8 cellular contexts compared by ENCODE assay signal in genomic region chr19:42422576-42423461, GRCh38. TPM values are rescaled to one million over a fixed set of nuclear protein-coding genes. Genes with fewer than 3 reads are reported as not detected.
DNase-seq lines count a peak whose midpoint lies in the region; ATAC-seq, FAIRE-seq and TF ChIP-seq lines count a peak whose summit lies in the region.

No MANE protein-coding gene starts in this region.

- no peaks in the 10 kb centered on the region for H3K27me3 Mint-ChIP-seq in T-cell

- peak overlapping the region; percentile 94 to 99 (median 99) for H3K4me3 Mint-ChIP-seq in T-cell

- H3K27me3 ChIP-seq in K562 (ENCODE audit: control insufficient read depth in 2 of 2, insufficient read depth in 2 of 2, low read length in 2 of 2) (peaks cover 0 to 5% of the 10 kb centered on the region in 2 experiments; a peak in 1 of 5 replicates), iPS-20b (ENCODE audit: insufficient read depth, low read length) (peaks cover 80% of the 10 kb centered on the region)

- no peak for TF ChIP-seq RAD21 in K562 (CRISPR knock-in tag; conservative IDR thresholded peaks at IDR 0.05 in 1 of 2, IDR thresholded peaks at IDR 0.05 in 1 of 2)

- BruUV-seq in K562 (replicated peaks; lab: Mats Ljungman, UMichigan) = no TSS peak

- no peaks in the 10 kb centered on the region for H4K20me1 ChIP-seq in K562 (replicated peaks; ENCODE audit: control insufficient read depth, insufficient read depth, low read length)

- no peaks in the 10 kb centered on the region for H3K9me1 ChIP-seq in K562 (ENCODE audit: control insufficient read depth, insufficient read depth, low read length)

- TF ChIP-seq CTCF in AG04449 (IDR thresholded peaks at IDR 0.05; ENCODE audit: insufficient read depth, low read length, missing control alignments) (no peak), K562 (IDR thresholded peaks at IDR 0.05 in 2 of 3, conservative IDR thresholded peaks at IDR 0.05 in 1 of 3; ENCODE audit: insufficient read depth in 2 of 3, low read depth in 1 of 3, low read length in 3 of 3) (no peak)

- H3K4me3 ChIP-seq in AG04449 (ENCODE audit: low read depth, low read length) (peak overlapping the region; percentile 74), K562 (no peak overlapping the region), iPS-20b (ENCODE audit: low read length) (peak overlapping the region; percentile 79)

- in situ Hi-C loops in K562 (cut with MboI) = no loop called here

- H3K9ac ChIP-seq in K562 (ENCODE audit: insufficient read depth in 1 of 2, low read depth in 2 of 2, low read length in 2 of 2) (peak overlapping the region in 1 of 2 experiments; percentile 55; a peak in 1 of 4 replicates), iPS-20b (ENCODE audit: low read depth, low read length) (peak overlapping the region; percentile 66; the same call in 1 of the 2 replicates)

- H3K9me3 Mint-ChIP-seq in T-cell = no peaks in the 10 kb centered on the region

- DNase-seq in AG04449 (ENCODE audit: low read depth, low spot score) (no peak), T-cell (peak in 32 of 34 experiments; percentile 19 to 68 (median 44)), K562 (ENCODE audit: extremely low read depth in 1 of 4, low spot score in 3 of 4) (no peak), A172 (ENCODE audit: low spot score) (no peak)
- peak; percentile 55 for DNase-seq in stimulated activated CD4-positive, alpha-beta T cell treated with anti-CD3 and anti-CD28 coated beads, Interleukin-15, amount 100 ng/mL, for 24 hours

- 75% methylated on average over 31 of the region's 43 CpGs for WGBS in K562 (ENCODE audit: insufficient coverage, low coverage, missing lambda C conversion rate)

- no peak for TF ChIP-seq POLR2A in K562 (conservative IDR thresholded peaks at IDR 0.05)

- no peak overlapping the region for H3K4me2 ChIP-seq in K562 (ENCODE audit: insufficient read depth, low read length)

- H3K9me3 ChIP-seq in K562 (replicated peaks; ENCODE audit: control insufficient read depth, insufficient read depth, low read depth, low read length) (no peaks in the 10 kb centered on the region), iPS-20b (ENCODE audit: insufficient read depth, low read depth, low read length) (no peaks in the 10 kb centered on the region)

- H3K36me3 Mint-ChIP-seq in T-cell = no peaks in the 10 kb centered on the region

- H3K27ac ChIP-seq in K562 (ENCODE audit: extremely low read depth, low read depth, low read length) (no peak overlapping the region), iPS-20b (ENCODE audit: low read length) (no peak overlapping the region)

- H3K79me2 ChIP-seq in K562 (ENCODE audit: control insufficient read depth, insufficient read depth, low read length) = no peaks in the 10 kb centered on the region

- H2AFZ ChIP-seq in K562 (ENCODE audit: low read depth, low read length) = no peak overlapping the region

- ATAC-seq in GM19043 (IDR thresholded peaks at IDR 0.05; ENCODE audit: low read depth, unreplicated experiment) (peak; percentile 20), HG03342 (IDR thresholded peaks at IDR 0.05; ENCODE audit: unreplicated experiment) (peak; percentile 36), T-cell (replicated peaks in 1 of 4) (peak; percentile 41 to 58 (median 50)), K562 (no peak)

- CTCF ChIA-PET in AG04449 (lab: Yijun Ruan, JAX) = interaction anchor here (1.0 to 4.0 kb wide), 4 partner anchors 10 to 22 kb away, joined by 4 to 36 read pairs (median 7); no protein-coding TSS in a partner anchor
- CTCF ChIA-PET in T-cell (lab: Charles Lee) = interaction anchor here (0.6 to 2.3 kb wide), 8 partner anchors 11 to 107 kb away, joined by 3 to 25 read pairs (median 7); no protein-coding TSS in a partner anchor
- CTCF ChIA-PET in K562 (lab: Yijun Ruan, JAX; ENCODE audit: low intra/inter-chr PET ratio) = no interaction called here

- peaks cover 0 to 25% of the 10 kb centered on the region in 2 experiments; a peak in 2 of 5 replicates for H3K4me1 ChIP-seq in K562 (replicated peaks in 1 of 2; ENCODE audit: control insufficient read depth in 2 of 2, insufficient read depth in 2 of 2, low read length in 2 of 2)
- H3K4me1 ChIP-seq in iPS-20b (ENCODE audit: insufficient read depth, low read length) = no peaks in the 10 kb centered on the region

- no peak for TF ChIP-seq EP300 in K562 (IDR thresholded peaks at IDR 0.05; ENCODE audit: low read length)

- FAIRE-seq in K562 (lab: Jason Lieb, UNC) = no peak

- intact Hi-C loops in K562 (cut with micrococcal nuclease) = no loop called here

- peaks cover 42 to 47% (median 44%) of the 10 kb centered on the region in 3 donors for H3K4me1 Mint-ChIP-seq in T-cell

- peak overlapping the region; percentile 85 to 95 for H3K27ac Mint-ChIP-seq in T-cell

- no peaks in the 10 kb centered on the region for H3K36me3 ChIP-seq in K562 (ENCODE audit: control insufficient read depth, insufficient read depth, low read length)
- H3K36me3 ChIP-seq in iPS-20b (ENCODE audit: insufficient read depth, low read depth, low read length) = no peaks in the 10 kb centered on the region

- POLR2A ChIA-PET in AG04449 (lab: Yijun Ruan, JAX) (interaction anchor here (1.0 kb wide), 1 partner anchor 11 kb away, joined by 3 read pairs; no protein-coding TSS in a partner anchor), T-cell (lab: Charles Lee) (interaction anchor here in 1 of 2 donors (0.7 kb wide), 1 partner anchor 28 kb away, joined by 3 read pairs; no protein-coding TSS in a partner anchor), K562 (lab: Yijun Ruan, JAX) (no interaction called here)

RNA-seq across cellular contexts. Expression of gene LIPE, which starts 4.4 kb away (rescaled TPM):
- total RNA-seq in T-cell (10 to 100 TPM; 16.2 to 44.4 (median 34.8) TPM), K562 (2014; rRNA removed) (not detected in 2 replicates), K562 (2014; rRNA removed; fragmentation: Illumina TruSeq; extraction: Trizol) (not detected in 2 replicates), K562 (2015; rRNA removed; fragmentation: Illumina TruSeq; extraction: Trizol) (not detected in 2 replicates), K562 (2021) (0.22 and 0.27 TPM in 2 replicates)
- not detected in 2 replicates for total RNA-seq in K562 (2011; cell fraction: chromatin; rRNA removed; ENCODE audit: low replicate concordance)
- total RNA-seq in K562 (2011; cell fraction: nucleolus; rRNA removed) = not detected in 2 replicates
- total RNA-seq in K562 (2011; cell fraction: nucleoplasm; rRNA removed) = not detected in 2 replicates
- polyA plus RNA-seq in K562 (2011; rRNA removed) (not detected in 2 replicates), K562 (2014; fragmentation: Illumina TruSeq; extraction: Trizol) (not detected in 2 replicates), K562 (2014; fragmentation: Nextera tagmentation; extraction: Ambion mirVana) (not detected), K562 (2014; rRNA removed) (not detected in 2 replicates)
- not detected in 2 replicates for polyA plus RNA-seq in K562 (2011; cell fraction: cytosol; rRNA removed)
- polyA plus RNA-seq in K562 (2011; cell fraction: nucleus; rRNA removed) = not detected in 2 replicates
- polyA plus RNA-seq in K562 (2012) = 0.05 and 0.43 TPM in 2 replicates
- polyA minus RNA-seq in K562 (2011; rRNA and poly(A)+ RNA removed) = not detected in 2 replicates
- not detected in 2 replicates for polyA minus RNA-seq in K562 (2011; cell fraction: cytosol; rRNA and poly(A)+ RNA removed)
- not detected in 2 replicates for polyA minus RNA-seq in K562 (2011; cell fraction: nucleus; rRNA and poly(A)+ RNA removed)
- 1.2 TPM in 1 of 2 replicates, not detected in the other for total RNA-seq in A172 (2014; rRNA removed; shearing (Covaris generic))

RNA-seq across cellular contexts. Expression of gene CXCL17, which starts 19.9 kb away (rescaled TPM):
- total RNA-seq in T-cell (not detected), K562 (2014; rRNA removed) (not detected in 2 replicates), K562 (2014; rRNA removed; fragmentation: Illumina TruSeq; extraction: Trizol) (not detected in 2 replicates), K562 (2015; rRNA removed; fragmentation: Illumina TruSeq; extraction: Trizol) (not detected in 2 replicates), K562 (2021) (not detected in 2 replicates)
- total RNA-seq in K562 (2011; cell fraction: chromatin; rRNA removed; ENCODE audit: low replicate concordance) = not detected in 2 replicates
- not detected in 2 replicates for total RNA-seq in K562 (2011; cell fraction: nucleolus; rRNA removed)
- total RNA-seq in K562 (2011; cell fraction: nucleoplasm; rRNA removed) = not detected in 2 replicates
- polyA plus RNA-seq in K562 (2011; rRNA removed) (not detected in 2 replicates), K562 (2014; fragmentation: Illumina TruSeq; extraction: Trizol) (0.10 TPM in 1 of 2 replicates, not detected in the other), K562 (2014; fragmentation: Nextera tagmentation; extraction: Ambion mirVana) (under 1 TPM in 1 of 2 experiments, not detected in 1; 0.15 TPM), K562 (2014; rRNA removed) (not detected in 2 replicates)
- not detected in 2 replicates for polyA plus RNA-seq in K562 (2011; cell fraction: cytosol; rRNA removed)
- not detected in 2 replicates for polyA plus RNA-seq in K562 (2011; cell fraction: nucleus; rRNA removed)
- 0.14 and 0.19 TPM in 2 replicates for polyA plus RNA-seq in K562 (2012)
- polyA minus RNA-seq in K562 (2011; rRNA and poly(A)+ RNA removed) = not detected in 2 replicates
- polyA minus RNA-seq in K562 (2011; cell fraction: cytosol; rRNA and poly(A)+ RNA removed) = not detected in 2 replicates
- not detected in 2 replicates for polyA minus RNA-seq in K562 (2011; cell fraction: nucleus; rRNA and poly(A)+ RNA removed)
- not detected in 2 replicates for total RNA-seq in A172 (2014; rRNA removed; shearing (Covaris generic))

RNA-seq across cellular contexts. Expression of gene CNFN, which starts 32.7 kb away (rescaled TPM):
- total RNA-seq in T-cell (1 to 10 TPM in 1 of 5 donors, not detected in 4; 1.1 TPM), K562 (2014; rRNA removed) (0.94 TPM in 1 of 2 replicates, not detected in the other), K562 (2014; rRNA removed; fragmentation: Illumina TruSeq; extraction: Trizol) (not detected in 2 replicates), K562 (2015; rRNA removed; fragmentation: Illumina TruSeq; extraction: Trizol) (not detected in 2 replicates), K562 (2021) (0.35 TPM in 1 of 2 replicates, not detected in the other)
- not detected in 2 replicates for total RNA-seq in K562 (2011; cell fraction: chromatin; rRNA removed; ENCODE audit: low replicate concordance)
- total RNA-seq in K562 (2011; cell fraction: nucleolus; rRNA removed) = not detected in 2 replicates
- total RNA-seq in K562 (2011; cell fraction: nucleoplasm; rRNA removed) = not detected in 2 replicates
- polyA plus RNA-seq in K562 (2011; rRNA removed) (0.18 TPM in 1 of 2 replicates, not detected in the other), K562 (2014; fragmentation: Illumina TruSeq; extraction: Trizol) (0.47 TPM in 1 of 2 replicates, not detected in the other), K562 (2014; fragmentation: Nextera tagmentation; extraction: Ambion mirVana) (under 1 TPM in 1 of 2 experiments, not detected in 1; 0.18 TPM), K562 (2014; rRNA removed) (0.52 and 1.8 TPM in 2 replicates)
- polyA plus RNA-seq in K562 (2011; cell fraction: cytosol; rRNA removed) = 0.22 and 1.2 TPM in 2 replicates
- polyA plus RNA-seq in K562 (2011; cell fraction: nucleus; rRNA removed) = 0.33 TPM in 1 of 2 replicates, not detected in the other
- 0.66 and 0.79 TPM in 2 replicates for polyA plus RNA-seq in K562 (2012)
- not detected in 2 replicates for polyA minus RNA-seq in K562 (2011; rRNA and poly(A)+ RNA removed)
- not detected in 2 replicates for polyA minus RNA-seq in K562 (2011; cell fraction: cytosol; rRNA and poly(A)+ RNA removed)
- not detected in 2 replicates for polyA minus RNA-seq in K562 (2011; cell fraction: nucleus; rRNA and poly(A)+ RNA removed)
- total RNA-seq in A172 (2014; rRNA removed; shearing (Covaris generic)) = 0.34 and 2.8 TPM in 2 replicates

Comparison
In these comparisons a context has a peak if more than half of its experiments do, and no peak if none do; other contexts are left out.
1. DNase-seq: peak in T-cell (32 of 34) and stimulated activated CD4-positive, alpha-beta T cell treated with anti-CD3 and anti-CD28 coated beads, Interleukin-15, amount 100 ng/mL, for 24 hours (single experiment); none in AG04449 (single experiment), K562 (0 of 4) and A172 (single experiment).